Comparison of ENCODE assay signal across 26 cellular contexts in the genomic region with DNA sequence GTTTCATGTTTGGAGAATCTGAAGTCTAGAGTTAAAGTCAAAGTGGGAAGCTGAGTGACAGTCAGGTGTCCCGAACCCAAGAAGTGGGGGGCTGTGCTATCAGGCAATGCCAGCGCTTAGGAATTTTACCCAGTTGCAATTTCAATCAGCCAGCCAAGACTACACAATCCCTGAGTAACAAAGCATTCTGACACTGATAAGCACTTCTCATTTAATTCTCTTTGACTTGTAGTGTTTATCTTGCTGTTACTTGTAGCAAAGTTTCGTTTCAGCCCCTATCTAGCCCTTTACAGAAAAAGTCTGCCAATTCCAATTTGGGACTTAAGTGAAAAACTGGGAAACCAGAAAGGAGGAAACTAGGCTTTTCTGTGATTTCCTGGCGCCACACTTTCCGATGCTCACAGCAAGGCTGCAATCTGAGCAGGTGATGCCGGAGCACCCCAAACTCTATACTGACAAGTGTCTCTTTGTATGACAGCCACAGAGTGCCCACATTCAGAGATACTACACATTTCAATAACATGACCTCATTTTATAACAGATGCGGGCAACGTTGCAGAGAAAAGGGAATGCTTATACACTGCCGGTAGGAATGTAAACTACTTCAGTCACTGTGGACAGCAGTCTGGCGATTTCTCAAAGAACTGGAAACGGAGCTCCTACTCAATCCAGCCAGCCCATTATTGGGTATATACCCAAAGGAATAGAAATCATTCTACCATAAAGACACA.
DNase-seq lines count a peak whose midpoint lies in the region; ATAC-seq and TF ChIP-seq lines count a peak whose summit lies in the region.
"Had no signal": no experiment of that assay in that cellular context is flagged by ENCODE, and none has a peak within 500 bp of the region (broad histone marks: within the 10 kb centered on the region; RNA-seq: fewer than 3 reads in every experiment).

No MANE protein-coding gene starts in this region.

- peak; percentile 57 for DNase-seq in H4 (ENCODE audit: low spot score)
- DNase-seq in SW480 (ENCODE audit: low spot score), result peak; percentile 9
- no peak for DNase-seq in mesothelial cell of epicardium (ENCODE audit: low spot score in 2 of 2, unreplicated experiment in 2 of 2)
- DNase-seq in NCI-H748 (lab: John Stamatoyannopoulos, UW; ENCODE audit: unreplicated experiment), result no peak
- DNase-seq in NCI-H524 (lab: John Stamatoyannopoulos, UW), result no peak
- DNase-seq: activated CD4-positive, alpha-beta T cell treated with anti-CD3 and anti-CD28 coated beads, Interleukin-2, amount 50 U/mL, for 48 hours; activated naive CD8-positive, alpha-beta T cell treated with anti-CD3 and anti-CD28 coated beads, Interleukin-2, amount 50 U/mL, for 24 hours; activated T-cell treated with anti-CD3 and anti-CD28 coated beads, Interleukin-2, amount 50 U/mL, for 72 hours; Caco-2; effector memory CD8-positive, alpha-beta T cell; erythroblast; islet precursor cell; left ventricle myocardium inferior; NCI-H146; NCI-H2107; NCI-H446; NCI-H82; Peyer's patch; stimulated activated naive CD4-positive, alpha-beta T cell; T-helper 17 cell had no signal

- H3K27ac Mint-ChIP-seq in mesothelial cell of epicardium, result peak overlapping the region; percentile 32
- H3K27ac Mint-ChIP-seq: activated naive CD8-positive, alpha-beta T cell treated with anti-CD3 and anti-CD28 coated beads, Interleukin-2, amount 50 U/mL, for 24 hours; activated T-cell treated with anti-CD3 and anti-CD28 coated beads, Interleukin-2, amount 50 U/mL, for 72 hours; CD14-positive monocyte; effector memory CD8-positive, alpha-beta T cell; natural killer cell treated with Interleukin-12 subunit alpha and Interleukin-12 subunit beta and Interleukin-15 and Interleukin-18, amount 100 ng/mL, for 72 hours; T-helper 17 cell had no signal

- no peak for ATAC-seq in HG02678 (IDR thresholded peaks at IDR 0.05; ENCODE audit: unreplicated experiment)
- ATAC-seq: activated naive CD8-positive, alpha-beta T cell treated with anti-CD3 and anti-CD28 coated beads, Interleukin-2, amount 50 U/mL, for 24 hours; activated T-cell treated with anti-CD3 and anti-CD28 coated beads, Interleukin-2, amount 50 U/mL, for 72 hours; effector memory CD8-positive, alpha-beta T cell; HCT116; natural killer cell treated with Interleukin-12 subunit alpha and Interleukin-12 subunit beta and Interleukin-15 and Interleukin-18, amount 100 ng/mL, for 72 hours; T-helper 17 cell had no signal

- H3K36me3 ChIP-seq in subcutaneous abdominal adipose tissue (ENCODE audit: control insufficient read depth in 5 of 5, insufficient read depth in 5 of 5, low read length in 5 of 5), result peaks cover 10 to 25% (median 24%) of the 10 kb centered on the region in 5 donors
- H3K36me3 ChIP-seq: left ventricle myocardium inferior, Peyer's patch had no signal

- H3K27me3 Mint-ChIP-seq in mesothelial cell of epicardium (ENCODE audit: low read depth), result no peaks in the 10 kb centered on the region

- H3K9ac ChIP-seq in subcutaneous abdominal adipose tissue (ENCODE audit: low read length in 5 of 5), result peak overlapping the region in 1 of 5 donors; percentile 77

- H3K4me3 Mint-ChIP-seq in mesothelial cell of epicardium, result no peak overlapping the region
- H3K4me3 Mint-ChIP-seq: activated naive CD8-positive, alpha-beta T cell treated with anti-CD3 and anti-CD28 coated beads, Interleukin-2, amount 50 U/mL, for 24 hours; activated T-cell treated with anti-CD3 and anti-CD28 coated beads, Interleukin-2, amount 50 U/mL, for 72 hours; CD14-positive monocyte; effector memory CD8-positive, alpha-beta T cell; natural killer cell treated with Interleukin-12 subunit alpha and Interleukin-12 subunit beta and Interleukin-15 and Interleukin-18, amount 100 ng/mL, for 72 hours; T-helper 17 cell had no signal

- H3K4me1 Mint-ChIP-seq in mesothelial cell of epicardium, result peaks cover 8% of the 10 kb centered on the region
- H3K4me1 Mint-ChIP-seq: activated naive CD8-positive, alpha-beta T cell treated with anti-CD3 and anti-CD28 coated beads, Interleukin-2, amount 50 U/mL, for 24 hours; T-helper 17 cell had no signal

- TF ChIP-seq CTCF in mesothelial cell of epicardium (IDR thresholded peaks at IDR 0.05; ENCODE audit: unreplicated experiment), result no peak

- no peaks in the 10 kb centered on the region for H3K27me3 ChIP-seq in subcutaneous abdominal adipose tissue (ENCODE audit: control insufficient read depth in 5 of 5, insufficient read depth in 4 of 5, low read length in 5 of 5)
- H3K27me3 ChIP-seq: Peyer's patch had no signal

- H3K9me3 Mint-ChIP-seq in mesothelial cell of epicardium, result peaks cover 10% of the 10 kb centered on the region
- H3K9me3 Mint-ChIP-seq: activated naive CD8-positive, alpha-beta T cell treated with anti-CD3 and anti-CD28 coated beads, Interleukin-2, amount 50 U/mL, for 24 hours; activated T-cell treated with anti-CD3 and anti-CD28 coated beads, Interleukin-2, amount 50 U/mL, for 72 hours; effector memory CD8-positive, alpha-beta T cell; natural killer cell treated with Interleukin-12 subunit alpha and Interleukin-12 subunit beta and Interleukin-15 and Interleukin-18, amount 100 ng/mL, for 72 hours had no signal

- H3K4me1 ChIP-seq in subcutaneous abdominal adipose tissue (ENCODE audit: control insufficient read depth in 5 of 5, insufficient read depth in 5 of 5, low read length in 5 of 5), result peaks cover 6 to 61% (median 31%) of the 10 kb centered on the region in 5 donors
- H3K4me1 ChIP-seq: Caco-2, Peyer's patch had no signal

- no peak overlapping the region for H3K4me3 ChIP-seq in subcutaneous abdominal adipose tissue (ENCODE audit: low read depth in 1 of 5, low read length in 5 of 5)
- H3K4me3 ChIP-seq: left ventricle myocardium inferior, Peyer's patch, skin epidermis had no signal

- H3K27ac ChIP-seq in subcutaneous abdominal adipose tissue (ENCODE audit: low read depth, low read length), result peak overlapping the region; percentile 51
- H3K27ac ChIP-seq: left ventricle myocardium inferior, skin epidermis had no signal

- no peaks in the 10 kb centered on the region for H3K36me3 Mint-ChIP-seq in mesothelial cell of epicardium
- H3K36me3 Mint-ChIP-seq: CD14-positive monocyte; natural killer cell treated with Interleukin-12 subunit alpha and Interleukin-12 subunit beta and Interleukin-15 and Interleukin-18, amount 100 ng/mL, for 72 hours had no signal

- H3K9me3 ChIP-seq in subcutaneous abdominal adipose tissue (ENCODE audit: control insufficient read depth in 5 of 5, low read length in 5 of 5), result no peaks in the 10 kb centered on the region
- H3K9me3 ChIP-seq: Caco-2, left ventricle myocardium inferior, Peyer's patch had no signal

Comparison
In these comparisons a context has a peak if more than half of its experiments do, and no peak if none do; other contexts are left out.
1. DNase-seq: peak in H4 (single experiment) and SW480 (single experiment); none in mesothelial cell of epicardium (0 of 2), NCI-H748 (single experiment) and NCI-H524 (0 of 2).